ENCODE assay signal across 12 cellular contexts in the genomic region with DNA sequence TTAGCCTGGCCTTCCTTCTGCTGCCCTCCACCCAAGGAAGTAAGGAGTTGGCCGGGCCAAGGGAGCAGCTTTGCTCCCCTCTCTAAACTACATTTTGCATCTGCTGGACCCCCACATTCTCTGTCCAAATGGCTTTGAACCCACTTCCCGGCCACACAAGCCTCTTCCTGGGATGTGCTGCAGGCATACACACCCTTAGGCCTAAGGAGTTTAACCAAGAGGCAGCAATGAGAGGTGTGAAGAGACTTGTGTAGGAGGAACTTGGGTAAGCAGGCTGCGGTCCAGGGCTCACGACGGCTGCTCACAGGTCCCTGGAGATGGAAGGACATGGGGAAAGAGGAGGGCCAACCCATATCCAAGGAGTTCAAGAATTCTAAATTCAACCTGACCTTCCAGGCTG.
A peak's percentile ranks its signal among the peaks of the same experiment; 100 is the strongest.
DNase-seq lines count a peak whose midpoint lies in the region; ATAC-seq lines count a peak whose summit lies in the region.
"Had no signal": no experiment of that assay in that cellular context is flagged by ENCODE, and none has a peak within 500 bp of the region (broad histone marks: within the 10 kb centered on the region; RNA-seq: fewer than 3 reads in every experiment).

No MANE protein-coding gene starts in this region.

- no peak for ATAC-seq in left ventricle myocardium superior
- ATAC-seq in stimulated activated naive B cell treated with anti-CD40 and anti-IgM and Interleukin-4, amounts not matched to agents 10 μg/mL and 1 μg/mL and 100 μg/mL, for 72 hours (replicated peaks): no peak
- ATAC-seq: Panc1, WTC11 had no signal

- peaks cover 34% of the 10 kb centered on the region for H3K36me3 Mint-ChIP-seq in T-helper 2 cell treated with Interferon-gamma antibody and Interleukin-4, amounts not matched to agents 5 μg/mL and 100 μg/mL, for 36 hours (ENCODE audit: low read depth)
- peaks cover 76% of the 10 kb centered on the region for H3K36me3 Mint-ChIP-seq in activated CD4-positive, alpha-beta memory T cell treated with anti-CD3 and anti-CD28 coated beads, Interleukin-2, amount 10 ng/mL, durations not matched to agents 7 days and 5 days (ENCODE audit: low read depth)
- peaks cover 11 to 26% of the 10 kb centered on the region in 2 donors for H3K36me3 Mint-ChIP-seq in stimulated activated naive B cell treated with anti-CD40 and anti-IgM and Interleukin-4, amounts not matched to agents 10 μg/mL and 1 μg/mL and 100 μg/mL, for 72 hours
- H3K36me3 Mint-ChIP-seq: WTC11 had no signal

- H3K27ac Mint-ChIP-seq in T-helper 2 cell treated with Interferon-gamma antibody and Interleukin-4, amounts not matched to agents 5 μg/mL and 100 μg/mL, for 36 hours: peak overlapping the region; percentile 98
- peak overlapping the region; percentile 93 for H3K27ac Mint-ChIP-seq in activated CD4-positive, alpha-beta memory T cell treated with anti-CD3 and anti-CD28 coated beads, Interleukin-2, amount 10 ng/mL, durations not matched to agents 7 days and 5 days
- H3K27ac Mint-ChIP-seq in stimulated activated naive B cell treated with anti-CD40 and anti-IgM and Interleukin-4, amounts not matched to agents 10 μg/mL and 1 μg/mL and 100 μg/mL, for 72 hours: peak overlapping the region; percentile 98

- intact Hi-C loops in left ventricle myocardium superior (cut with micrococcal nuclease): no loop called here

- no peak for DNase-seq in T-helper 2 cell treated with Interferon-gamma antibody and Interleukin-4, amounts not matched to agents 5 μg/mL and 100 μg/mL, for 36 hours (ENCODE audit: low spot score)
- DNase-seq in T-helper 2 cell (no peak), left ventricle myocardium superior (peak; percentile 30), NCI-H2107 (lab: John Stamatoyannopoulos, UW) (no peak), NCI-H2171 treated with DMSO at 0.1 percent for 48 hours (lab: John Stamatoyannopoulos, UW) (no peak), 8988T (no peak)
- DNase-seq in activated CD4-positive, alpha-beta memory T cell treated with anti-CD3 and anti-CD28 coated beads, Interleukin-2, amount 10 ng/mL, durations not matched to agents 7 days and 5 days: no peak
- no peak for DNase-seq in stimulated activated naive B cell treated with anti-CD40 and anti-IgM and Interleukin-4, amounts not matched to agents 10 μg/mL and 1 μg/mL and 100 μg/mL, for 72 hours
- DNase-seq: NCI-H187; stimulated activated naive CD4-positive, alpha-beta T cell treated with Interleukin-2 at 50 U/mL for 16 hours had no signal

- H3K27me3 Mint-ChIP-seq in T-helper 2 cell treated with Interferon-gamma antibody and Interleukin-4, amounts not matched to agents 5 μg/mL and 100 μg/mL, for 36 hours (ENCODE audit: low read depth): peaks cover 5% of the 10 kb centered on the region
- H3K27me3 Mint-ChIP-seq in activated CD4-positive, alpha-beta memory T cell treated with anti-CD3 and anti-CD28 coated beads, Interleukin-2, amount 10 ng/mL, durations not matched to agents 7 days and 5 days: no peaks in the 10 kb centered on the region
- no peaks in the 10 kb centered on the region for H3K27me3 Mint-ChIP-seq in stimulated activated naive B cell treated with anti-CD40 and anti-IgM and Interleukin-4, amounts not matched to agents 10 μg/mL and 1 μg/mL and 100 μg/mL, for 72 hours

- H3K9me3 Mint-ChIP-seq in T-helper 2 cell treated with Interferon-gamma antibody and Interleukin-4, amounts not matched to agents 5 μg/mL and 100 μg/mL, for 36 hours: no peaks in the 10 kb centered on the region
- no peaks in the 10 kb centered on the region for H3K9me3 Mint-ChIP-seq in activated CD4-positive, alpha-beta memory T cell treated with anti-CD3 and anti-CD28 coated beads, Interleukin-2, amount 10 ng/mL, durations not matched to agents 7 days and 5 days
- peaks cover 0 to 3% of the 10 kb centered on the region in 2 donors for H3K9me3 Mint-ChIP-seq in stimulated activated naive B cell treated with anti-CD40 and anti-IgM and Interleukin-4, amounts not matched to agents 10 μg/mL and 1 μg/mL and 100 μg/mL, for 72 hours
- H3K9me3 Mint-ChIP-seq: WTC11 had no signal

- H3K4me3 Mint-ChIP-seq in T-helper 2 cell treated with Interferon-gamma antibody and Interleukin-4, amounts not matched to agents 5 μg/mL and 100 μg/mL, for 36 hours: peak overlapping the region; percentile 95
- H3K4me3 Mint-ChIP-seq in activated CD4-positive, alpha-beta memory T cell treated with anti-CD3 and anti-CD28 coated beads, Interleukin-2, amount 10 ng/mL, durations not matched to agents 7 days and 5 days: peak overlapping the region; percentile 98
- peak overlapping the region; percentile 84 to 94 for H3K4me3 Mint-ChIP-seq in stimulated activated naive B cell treated with anti-CD40 and anti-IgM and Interleukin-4, amounts not matched to agents 10 μg/mL and 1 μg/mL and 100 μg/mL, for 72 hours
- H3K4me3 Mint-ChIP-seq: WTC11 had no signal

- CTCF ChIA-PET in activated CD4-positive, alpha-beta memory T cell treated with anti-CD3 and anti-CD28 coated beads, Interleukin-2, amount 10 ng/mL, durations not matched to agents 7 days and 5 days (lab: Charles Lee): interaction anchor here (1.1 to 7.7 kb wide), 3 partner anchors 93 to 108 kb away, joined by 3 to 58 read pairs (median 4); no protein-coding TSS in a partner anchor

- H3K4me1 Mint-ChIP-seq in T-helper 2 cell treated with Interferon-gamma antibody and Interleukin-4, amounts not matched to agents 5 μg/mL and 100 μg/mL, for 36 hours (ENCODE audit: low read depth): peaks cover 61% of the 10 kb centered on the region
- H3K4me1 Mint-ChIP-seq in activated CD4-positive, alpha-beta memory T cell treated with anti-CD3 and anti-CD28 coated beads, Interleukin-2, amount 10 ng/mL, durations not matched to agents 7 days and 5 days: peaks cover 49% of the 10 kb centered on the region
- H3K4me1 Mint-ChIP-seq in stimulated activated naive B cell treated with anti-CD40 and anti-IgM and Interleukin-4, amounts not matched to agents 10 μg/mL and 1 μg/mL and 100 μg/mL, for 72 hours: peaks cover 32 to 59% of the 10 kb centered on the region in 2 donors

- POLR2A ChIA-PET in activated CD4-positive, alpha-beta memory T cell treated with anti-CD3 and anti-CD28 coated beads, Interleukin-2, amount 10 ng/mL, durations not matched to agents 7 days and 5 days (lab: Charles Lee): interaction anchor here (0.9 to 11.2 kb wide), 13 partner anchors 11 to 109 kb away, joined by 3 to 255 read pairs (median 6); no protein-coding TSS in a partner anchor
